ENCODE assay signal across 4 cellular contexts in genomic region chr17:5435781-5436315, GRCh38. TPM values are rescaled to one million over a fixed set of nuclear protein-coding genes. Genes with fewer than 3 reads are reported as not detected.
DNase-seq lines count a peak whose midpoint lies in the region; ATAC-seq, FAIRE-seq and TF ChIP-seq lines count a peak whose summit lies in the region.
"Not testable (repeated sequence)": the region's sequence is repeated elsewhere in the genome, so short reads cannot be mapped to it uniquely, and the experiment has no call there.

No MANE protein-coding gene starts in this region.

- H3K4me1 Mint-ChIP-seq in activated CD4-positive, alpha-beta T cell treated with anti-CD3 and anti-CD28 coated beads for 36 hours = peaks cover 44% of the 10 kb centered on the region

- H3K27ac Mint-ChIP-seq in activated CD4-positive, alpha-beta T cell treated with anti-CD3 and anti-CD28 coated beads for 36 hours = peak overlapping the region; percentile 86

- POLR2A ChIA-PET in HEK293 (lab: Yijun Ruan, JAX) = interaction anchor here (0.6 to 3.3 kb wide), 4 partner anchors 9 to 1537 kb away, joined by 3 to 21 read pairs (median 6); partner anchors contain the start of genes NUP88 and RPAIN
- POLR2A ChIA-PET in activated CD4-positive, alpha-beta T cell treated with anti-CD3 and anti-CD28 coated beads for 36 hours (lab: Charles Lee) = interaction anchor here (0.7 to 1.8 kb wide), 5 partner anchors 10 to 33 kb away, joined by 3 to 6 read pairs (median 5); partner anchors contain the start of genes DHX33, NUP88 and RPAIN

- 0 out of 2 replicates have a peak overlapping the region, but pooled peaks have one; percentile 21 for H3K27ac ChIP-seq in HEK293 (ENCODE audit: extremely low read depth, low read depth, low read length)

- H3K9me3 Mint-ChIP-seq in activated CD4-positive, alpha-beta T cell treated with anti-CD3 and anti-CD28 coated beads for 36 hours (ENCODE audit: low read depth) = not testable (repeated sequence)

- not testable (repeated sequence) for H3K27me3 ChIP-seq in bronchial epithelial cell (ENCODE audit: control insufficient read depth, insufficient read depth, low read length)

- not testable (repeated sequence) for H3K9me3 ChIP-seq in HEK293 (ENCODE audit: control insufficient read depth, insufficient read depth, low read depth, low read length)

- not testable (repeated sequence) for H3K27me3 Mint-ChIP-seq in activated CD4-positive, alpha-beta T cell treated with anti-CD3 and anti-CD28 coated beads for 36 hours

- CTCF ChIA-PET in HEK293 (lab: Yijun Ruan, JAX) = interaction anchor here (0.6 to 1.1 kb wide), 5 partner anchors 13 to 1109 kb away, joined by 3 to 4 read pairs (median 4); no protein-coding TSS in a partner anchor
- CTCF ChIA-PET in activated CD4-positive, alpha-beta T cell treated with anti-CD3 and anti-CD28 coated beads for 36 hours (lab: Charles Lee) = interaction anchor here (0.5 to 1.3 kb wide), 2 partner anchors 19 to 983 kb away, joined by 3 to 4 read pairs; no protein-coding TSS in a partner anchor

- H3K4me3 Mint-ChIP-seq in activated CD4-positive, alpha-beta T cell treated with anti-CD3 and anti-CD28 coated beads for 36 hours = peak overlapping the region; percentile 89

- peak; percentile 28 for DNase-seq in activated CD4-positive, alpha-beta T cell treated with anti-CD3 and anti-CD28 coated beads for 36 hours
- DNase-seq in bronchial epithelial cell (ENCODE audit: low read depth) = peak; percentile 37
- peak; percentile 83 for DNase-seq in retinal pigment epithelial cell (ENCODE audit: low read depth)

- not testable (repeated sequence) for H3K4me1 ChIP-seq in HEK293 (ENCODE audit: control insufficient read depth, insufficient read depth, low read length)

- not testable (repeated sequence) for ATAC-seq in activated CD4-positive, alpha-beta T cell treated with anti-CD3 and anti-CD28 coated beads for 36 hours

- peaks cover 58 to 74% of the 10 kb centered on the region in 2 experiments for H3K36me3 ChIP-seq in HEK293 (ENCODE audit: control insufficient read depth in 2 of 2, insufficient read depth in 1 of 2, low read length in 2 of 2)
- H3K36me3 ChIP-seq in bronchial epithelial cell (ENCODE audit: control insufficient read depth, insufficient read depth, low read length) = peaks cover 23% of the 10 kb centered on the region

- intact Hi-C loops in activated CD4-positive, alpha-beta T cell treated with anti-CD3 and anti-CD28 coated beads for 36 hours (cut with DNase I, micrococcal nuclease) = loop anchor here (5.0 kb wide), 4 partner anchors 51 to 534 kb away; partner anchors contain the start of genes CHRNE (in 1 of the 2), DERL2 (in 1 of the 2), MIS12 (in 1 of the 2) and ZNF594 (in 1 of the 2)

- not testable (repeated sequence) for FAIRE-seq in bronchial epithelial cell (lab: Jason Lieb, UNC)

- TF ChIP-seq CTCF in HEK293 (tag by site-specific recombination; IDR thresholded peaks at IDR 0.05); bronchial epithelial cell (IDR thresholded peaks at IDR 0.05; ENCODE audit: insufficient read depth, low read length, severe bottlenecking); retinal pigment epithelial cell (conservative IDR thresholded peaks at IDR 0.05; ENCODE audit: low read depth, low read length): not testable (repeated sequence)

- H3K4me3 ChIP-seq in HEK293 (ENCODE audit: low read depth, low read length); bronchial epithelial cell (ENCODE audit: low read depth, low read length); retinal pigment epithelial cell (ENCODE audit: low read length): not testable (repeated sequence)

- peaks cover 64% of the 10 kb centered on the region for H3K36me3 Mint-ChIP-seq in activated CD4-positive, alpha-beta T cell treated with anti-CD3 and anti-CD28 coated beads for 36 hours (ENCODE audit: low read depth)

TF ChIP-seq in HEK293, 187 proteins besides CTCF, POLR2A, EP300 and RAD21:
- TF ChIP-seq ZNF629 (tag by site-specific recombination; IDR thresholded peaks at IDR 0.05) (peak; percentile 31; the same call in 1 of the 2 replicates), ZNF600 (tag by site-specific recombination; IDR thresholded peaks at IDR 0.05) (peak; percentile 61), ZNF362 (tag by site-specific recombination; IDR thresholded peaks at IDR 0.05) (peak; percentile 94), ZBTB17 (tag by site-specific recombination; IDR thresholded peaks at IDR 0.05) (0 out of 2 replicates have a peak, but pooled peaks have one; percentile 11)

RNA-seq across cellular contexts. Expression of gene C1QBP, which starts 3.1 kb away (rescaled TPM):
- 100 to 1,000 TPM; 432 to 457 TPM for total RNA-seq in activated CD4-positive, alpha-beta T cell treated with anti-CD3 and anti-CD28 coated beads for 36 hours
- 394 and 541 TPM in 2 replicates for total RNA-seq in bronchial epithelial cell

RNA-seq across cellular contexts. Expression of gene RPAIN, which starts 15.9 kb away (rescaled TPM):
- 10 to 100 TPM; 44.9 to 57.3 TPM for total RNA-seq in activated CD4-positive, alpha-beta T cell treated with anti-CD3 and anti-CD28 coated beads for 36 hours
- 36.6 and 50.5 TPM in 2 replicates for total RNA-seq in bronchial epithelial cell

RNA-seq across cellular contexts. Expression of gene NUP88, which starts 16.4 kb away (rescaled TPM):
- 100 to 1,000 TPM; 135 to 199 TPM for total RNA-seq in activated CD4-positive, alpha-beta T cell treated with anti-CD3 and anti-CD28 coated beads for 36 hours
- 82.1 and 93.2 TPM in 2 replicates for total RNA-seq in bronchial epithelial cell

RNA-seq across cellular contexts. Expression of gene DHX33, which starts 32.9 kb away (rescaled TPM):
- 10 to 100 TPM; 27.2 to 34.8 TPM for total RNA-seq in activated CD4-positive, alpha-beta T cell treated with anti-CD3 and anti-CD28 coated beads for 36 hours
- total RNA-seq in bronchial epithelial cell = 9.1 and 11.1 TPM in 2 replicates

RNA-seq across cellular contexts. Expression of gene DERL2, which starts 50.1 kb away (rescaled TPM):
- 10 to 100 TPM; 47.7 to 54.9 TPM for total RNA-seq in activated CD4-positive, alpha-beta T cell treated with anti-CD3 and anti-CD28 coated beads for 36 hours
- total RNA-seq in bronchial epithelial cell = 19.8 and 35.0 TPM in 2 replicates

Comparison
In these comparisons a context has a peak if more than half of its experiments do, and no peak if none do; other contexts are left out.
1. DNase-seq: peak in every context shown above with its lines; median percentile 83 in retinal pigment epithelial cell; 37 in bronchial epithelial cell; 28 in activated CD4-positive, alpha-beta T cell treated with anti-CD3 and anti-CD28 coated beads for 36 hours.